In the genomic region with DNA sequence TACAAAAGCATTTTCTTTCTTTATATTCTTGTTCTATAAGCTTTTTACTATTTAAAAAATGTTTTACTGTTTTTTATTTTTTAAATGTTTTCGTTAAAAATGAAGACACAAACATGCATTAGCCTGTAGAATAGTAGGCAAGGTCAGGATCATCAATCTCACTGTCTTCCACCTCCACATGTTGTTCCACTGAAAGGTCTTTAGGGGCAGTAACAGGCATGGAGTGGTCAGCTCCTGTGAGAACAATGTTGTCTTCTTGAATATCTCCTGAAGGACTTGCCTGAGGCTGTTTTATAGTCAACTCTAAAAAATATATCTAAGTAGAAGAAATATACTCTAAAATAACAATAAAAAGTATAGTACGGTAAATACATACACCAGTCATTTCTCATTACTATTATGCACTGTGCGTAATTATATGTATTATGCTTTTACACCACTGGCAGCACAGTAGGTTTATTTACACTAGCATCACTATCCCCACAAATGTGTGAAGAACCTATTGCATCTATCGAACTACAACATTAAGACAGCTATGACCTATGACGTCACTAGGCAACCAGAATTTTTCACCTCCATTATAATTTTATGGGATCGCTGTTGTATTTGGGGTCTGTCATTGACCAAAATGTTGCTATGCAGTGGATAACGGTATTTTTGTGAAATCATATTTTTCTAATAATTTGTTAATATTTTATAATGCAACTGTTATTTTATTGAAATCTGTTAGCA, we compare ENCODE assay signal across 1 cellular context.
TF ChIP-seq lines count a peak whose summit lies in the region.

No MANE protein-coding gene starts in this region.

TF ChIP-seq in H1, 55 proteins besides CTCF, POLR2A, EP300 and RAD21:
- no peak for TF ChIP-seq CTBP2 (IDR thresholded peaks at IDR 0.05; ENCODE audit: borderline replicate concordance, insufficient read depth, insufficient read length, low read length)
- no peak for TF ChIP-seq CHD1 (IDR thresholded peaks at IDR 0.05; ENCODE audit: low read depth, low read length)
- TF ChIP-seq PHF8 (conservative IDR thresholded peaks at IDR 0.05; ENCODE audit: low read depth, low read length) = no peak
